ENCODE assay signal across 1 cellular context in the genomic region with DNA sequence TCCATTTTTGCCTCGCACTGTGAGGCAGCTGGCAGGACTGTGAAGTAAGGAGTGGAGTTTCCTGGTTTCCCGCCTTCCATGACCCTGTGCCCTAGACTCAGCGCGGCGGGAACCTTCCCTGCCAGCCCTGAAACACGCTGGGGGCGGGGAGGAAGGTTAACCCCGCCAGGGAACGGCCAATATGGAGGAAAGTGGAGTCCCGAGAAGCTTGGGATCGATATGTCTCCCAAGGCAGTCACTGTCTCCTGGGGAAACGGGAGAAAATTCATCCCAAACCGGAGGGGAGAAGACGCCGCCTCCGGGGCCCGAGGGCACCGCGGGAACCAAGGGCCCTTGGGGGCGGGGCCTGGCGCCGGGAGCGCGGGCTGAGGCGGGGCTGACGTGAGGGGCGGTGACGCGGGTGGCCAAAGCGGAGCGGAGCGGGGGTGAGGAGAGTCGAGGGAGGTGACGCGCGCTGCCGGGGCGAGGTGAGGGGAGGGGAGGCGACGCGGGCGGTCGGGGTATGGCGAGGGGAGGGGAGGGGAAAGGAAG.
TF ChIP-seq lines count a peak whose summit lies in the region.

A gene with protein sequence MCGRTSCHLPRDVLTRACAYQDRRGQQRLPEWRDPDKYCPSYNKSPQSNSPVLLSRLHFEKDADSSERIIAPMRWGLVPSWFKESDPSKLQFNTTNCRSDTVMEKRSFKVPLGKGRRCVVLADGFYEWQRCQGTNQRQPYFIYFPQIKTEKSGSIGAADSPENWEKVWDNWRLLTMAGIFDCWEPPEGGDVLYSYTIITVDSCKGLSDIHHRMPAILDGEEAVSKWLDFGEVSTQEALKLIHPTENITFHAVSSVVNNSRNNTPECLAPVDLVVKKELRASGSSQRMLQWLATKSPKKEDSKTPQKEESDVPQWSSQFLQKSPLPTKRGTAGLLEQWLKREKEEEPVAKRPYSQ (plus strand): TSS at position 432 of the 531 bp plus-strand sequence. CDS start 863 bp downstream, outside the sequence.

TF ChIP-seq in HepG2, 621 proteins besides CTCF, POLR2A, EP300 and RAD21 (continued from another document and continues in another):
- TF ChIP-seq, protein P1, sequence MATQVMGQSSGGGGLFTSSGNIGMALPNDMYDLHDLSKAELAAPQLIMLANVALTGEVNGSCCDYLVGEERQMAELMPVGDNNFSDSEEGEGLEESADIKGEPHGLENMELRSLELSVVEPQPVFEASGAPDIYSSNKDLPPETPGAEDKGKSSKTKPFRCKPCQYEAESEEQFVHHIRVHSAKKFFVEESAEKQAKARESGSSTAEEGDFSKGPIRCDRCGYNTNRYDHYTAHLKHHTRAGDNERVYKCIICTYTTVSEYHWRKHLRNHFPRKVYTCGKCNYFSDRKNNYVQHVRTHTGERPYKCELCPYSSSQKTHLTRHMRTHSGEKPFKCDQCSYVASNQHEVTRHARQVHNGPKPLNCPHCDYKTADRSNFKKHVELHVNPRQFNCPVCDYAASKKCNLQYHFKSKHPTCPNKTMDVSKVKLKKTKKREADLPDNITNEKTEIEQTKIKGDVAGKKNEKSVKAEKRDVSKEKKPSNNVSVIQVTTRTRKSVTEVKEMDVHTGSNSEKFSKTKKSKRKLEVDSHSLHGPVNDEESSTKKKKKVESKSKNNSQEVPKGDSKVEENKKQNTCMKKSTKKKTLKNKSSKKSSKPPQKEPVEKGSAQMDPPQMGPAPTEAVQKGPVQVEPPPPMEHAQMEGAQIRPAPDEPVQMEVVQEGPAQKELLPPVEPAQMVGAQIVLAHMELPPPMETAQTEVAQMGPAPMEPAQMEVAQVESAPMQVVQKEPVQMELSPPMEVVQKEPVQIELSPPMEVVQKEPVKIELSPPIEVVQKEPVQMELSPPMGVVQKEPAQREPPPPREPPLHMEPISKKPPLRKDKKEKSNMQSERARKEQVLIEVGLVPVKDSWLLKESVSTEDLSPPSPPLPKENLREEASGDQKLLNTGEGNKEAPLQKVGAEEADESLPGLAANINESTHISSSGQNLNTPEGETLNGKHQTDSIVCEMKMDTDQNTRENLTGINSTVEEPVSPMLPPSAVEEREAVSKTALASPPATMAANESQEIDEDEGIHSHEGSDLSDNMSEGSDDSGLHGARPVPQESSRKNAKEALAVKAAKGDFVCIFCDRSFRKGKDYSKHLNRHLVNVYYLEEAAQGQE (IDR thresholded peaks at IDR 0.05; ENCODE audit: borderline replicate concordance in 1 of 2, low read depth in 1 of 2, low read length in 2 of 2), result no peak
- TF ChIP-seq ZNF256 (CRISPR knock-in tag; conservative IDR thresholded peaks at IDR 0.05) (no peak), KLF11 (CRISPR knock-in tag; IDR thresholded peaks at IDR 0.05) (no peak), PAX8 (CRISPR knock-in tag; IDR thresholded peaks at IDR 0.05; ENCODE audit: borderline replicate concordance) (no peak), ZNF333 (CRISPR knock-in tag; IDR thresholded peaks at IDR 0.05; ENCODE audit: borderline replicate concordance) (no peak), ZNF777 (CRISPR knock-in tag; IDR thresholded peaks at IDR 0.05) (no peak), ZNF841 (CRISPR knock-in tag; IDR thresholded peaks at IDR 0.05; ENCODE audit: borderline replicate concordance) (no peak), ZNF614 (CRISPR knock-in tag; IDR thresholded peaks at IDR 0.05; ENCODE audit: borderline replicate concordance) (no peak; the same call in 1 of the 2 replicates), HES4 (CRISPR knock-in tag; IDR thresholded peaks at IDR 0.05; ENCODE audit: borderline replicate concordance) (no peak), GLI4 (CRISPR knock-in tag; IDR thresholded peaks at IDR 0.05; ENCODE audit: borderline replicate concordance) (no peak), FOXK2 (IDR thresholded peaks at IDR 0.05) (no peak), GZF1 (CRISPR knock-in tag; IDR thresholded peaks at IDR 0.05) (no peak), KLF15 (CRISPR knock-in tag; IDR thresholded peaks at IDR 0.05; ENCODE audit: borderline replicate concordance) (no peak), ZNF44 (CRISPR knock-in tag; IDR thresholded peaks at IDR 0.05) (no peak), ZSCAN29 (CRISPR knock-in tag; conservative IDR thresholded peaks at IDR 0.05) (peak; percentile 41; the same call in 1 of the 2 replicates), SP4 (CRISPR knock-in tag; IDR thresholded peaks at IDR 0.05) (0 out of 2 replicates have a peak, but pooled peaks have one; percentile 31), ZNF891 (CRISPR knock-in tag; IDR thresholded peaks at IDR 0.05) (peak; percentile 44; the same call in 1 of the 2 replicates), ZNF652 (CRISPR knock-in tag; IDR thresholded peaks at IDR 0.05; ENCODE audit: borderline replicate concordance, low read depth) (peak; percentile 24; the same call in 1 of the 2 replicates), NR2F6 (IDR thresholded peaks at IDR 0.05) (peak; percentile 59; the same call in 1 of the 2 replicates), NR2F6 (CRISPR knock-in tag; IDR thresholded peaks at IDR 0.05) (no peak), XRCC5 (optimal IDR thresholded peaks at IDR 0.05; ENCODE audit: low read length) (no peak), AHR (CRISPR knock-in tag; IDR thresholded peaks at IDR 0.05) (no peak), ZSCAN20 (CRISPR knock-in tag; IDR thresholded peaks at IDR 0.05; ENCODE audit: borderline replicate concordance) (no peak), ZC3H4 (CRISPR knock-in tag; IDR thresholded peaks at IDR 0.05; ENCODE audit: borderline replicate concordance) (no peak), SIX4 (CRISPR knock-in tag; IDR thresholded peaks at IDR 0.05) (no peak), SETDB1 (CRISPR knock-in tag; IDR thresholded peaks at IDR 0.05; ENCODE audit: borderline replicate concordance) (no peak)
- TF ChIP-seq, protein P2, sequence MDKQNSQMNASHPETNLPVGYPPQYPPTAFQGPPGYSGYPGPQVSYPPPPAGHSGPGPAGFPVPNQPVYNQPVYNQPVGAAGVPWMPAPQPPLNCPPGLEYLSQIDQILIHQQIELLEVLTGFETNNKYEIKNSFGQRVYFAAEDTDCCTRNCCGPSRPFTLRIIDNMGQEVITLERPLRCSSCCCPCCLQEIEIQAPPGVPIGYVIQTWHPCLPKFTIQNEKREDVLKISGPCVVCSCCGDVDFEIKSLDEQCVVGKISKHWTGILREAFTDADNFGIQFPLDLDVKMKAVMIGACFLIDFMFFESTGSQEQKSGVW (CRISPR knock-in tag; IDR thresholded peaks at IDR 0.05; ENCODE audit: borderline replicate concordance), result no peak
- TF ChIP-seq, protein P3, sequence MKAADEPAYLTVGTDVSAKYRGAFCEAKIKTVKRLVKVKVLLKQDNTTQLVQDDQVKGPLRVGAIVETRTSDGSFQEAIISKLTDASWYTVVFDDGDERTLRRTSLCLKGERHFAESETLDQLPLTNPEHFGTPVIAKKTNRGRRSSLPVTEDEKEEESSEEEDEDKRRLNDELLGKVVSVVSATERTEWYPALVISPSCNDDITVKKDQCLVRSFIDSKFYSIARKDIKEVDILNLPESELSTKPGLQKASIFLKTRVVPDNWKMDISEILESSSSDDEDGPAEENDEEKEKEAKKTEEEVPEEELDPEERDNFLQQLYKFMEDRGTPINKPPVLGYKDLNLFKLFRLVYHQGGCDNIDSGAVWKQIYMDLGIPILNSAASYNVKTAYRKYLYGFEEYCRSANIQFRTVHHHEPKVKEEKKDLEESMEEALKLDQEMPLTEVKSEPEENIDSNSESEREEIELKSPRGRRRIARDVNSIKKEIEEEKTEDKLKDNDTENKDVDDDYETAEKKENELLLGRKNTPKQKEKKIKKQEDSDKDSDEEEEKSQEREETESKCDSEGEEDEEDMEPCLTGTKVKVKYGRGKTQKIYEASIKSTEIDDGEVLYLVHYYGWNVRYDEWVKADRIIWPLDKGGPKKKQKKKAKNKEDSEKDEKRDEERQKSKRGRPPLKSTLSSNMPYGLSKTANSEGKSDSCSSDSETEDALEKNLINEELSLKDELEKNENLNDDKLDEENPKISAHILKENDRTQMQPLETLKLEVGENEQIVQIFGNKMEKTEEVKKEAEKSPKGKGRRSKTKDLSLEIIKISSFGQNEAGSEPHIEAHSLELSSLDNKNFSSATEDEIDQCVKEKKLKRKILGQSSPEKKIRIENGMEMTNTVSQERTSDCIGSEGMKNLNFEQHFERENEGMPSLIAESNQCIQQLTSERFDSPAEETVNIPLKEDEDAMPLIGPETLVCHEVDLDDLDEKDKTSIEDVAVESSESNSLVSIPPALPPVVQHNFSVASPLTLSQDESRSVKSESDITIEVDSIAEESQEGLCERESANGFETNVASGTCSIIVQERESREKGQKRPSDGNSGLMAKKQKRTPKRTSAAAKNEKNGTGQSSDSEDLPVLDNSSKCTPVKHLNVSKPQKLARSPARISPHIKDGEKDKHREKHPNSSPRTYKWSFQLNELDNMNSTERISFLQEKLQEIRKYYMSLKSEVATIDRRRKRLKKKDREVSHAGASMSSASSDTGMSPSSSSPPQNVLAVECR (CRISPR knock-in tag; IDR thresholded peaks at IDR 0.05; ENCODE audit: borderline replicate concordance), result no peak
- TF ChIP-seq, protein P4, sequence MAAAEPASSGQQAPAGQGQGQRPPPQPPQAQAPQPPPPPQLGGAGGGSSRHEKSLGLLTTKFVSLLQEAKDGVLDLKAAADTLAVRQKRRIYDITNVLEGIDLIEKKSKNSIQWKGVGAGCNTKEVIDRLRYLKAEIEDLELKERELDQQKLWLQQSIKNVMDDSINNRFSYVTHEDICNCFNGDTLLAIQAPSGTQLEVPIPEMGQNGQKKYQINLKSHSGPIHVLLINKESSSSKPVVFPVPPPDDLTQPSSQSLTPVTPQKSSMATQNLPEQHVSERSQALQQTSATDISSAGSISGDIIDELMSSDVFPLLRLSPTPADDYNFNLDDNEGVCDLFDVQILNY (CRISPR knock-in tag; conservative IDR thresholded peaks at IDR 0.05), result peak; percentile 82
- TF ChIP-seq, protein P5, sequence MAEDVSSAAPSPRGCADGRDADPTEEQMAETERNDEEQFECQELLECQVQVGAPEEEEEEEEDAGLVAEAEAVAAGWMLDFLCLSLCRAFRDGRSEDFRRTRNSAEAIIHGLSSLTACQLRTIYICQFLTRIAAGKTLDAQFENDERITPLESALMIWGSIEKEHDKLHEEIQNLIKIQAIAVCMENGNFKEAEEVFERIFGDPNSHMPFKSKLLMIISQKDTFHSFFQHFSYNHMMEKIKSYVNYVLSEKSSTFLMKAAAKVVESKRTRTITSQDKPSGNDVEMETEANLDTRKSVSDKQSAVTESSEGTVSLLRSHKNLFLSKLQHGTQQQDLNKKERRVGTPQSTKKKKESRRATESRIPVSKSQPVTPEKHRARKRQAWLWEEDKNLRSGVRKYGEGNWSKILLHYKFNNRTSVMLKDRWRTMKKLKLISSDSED (CRISPR knock-in tag; IDR thresholded peaks at IDR 0.05), result no peak
- TF ChIP-seq, protein P6, sequence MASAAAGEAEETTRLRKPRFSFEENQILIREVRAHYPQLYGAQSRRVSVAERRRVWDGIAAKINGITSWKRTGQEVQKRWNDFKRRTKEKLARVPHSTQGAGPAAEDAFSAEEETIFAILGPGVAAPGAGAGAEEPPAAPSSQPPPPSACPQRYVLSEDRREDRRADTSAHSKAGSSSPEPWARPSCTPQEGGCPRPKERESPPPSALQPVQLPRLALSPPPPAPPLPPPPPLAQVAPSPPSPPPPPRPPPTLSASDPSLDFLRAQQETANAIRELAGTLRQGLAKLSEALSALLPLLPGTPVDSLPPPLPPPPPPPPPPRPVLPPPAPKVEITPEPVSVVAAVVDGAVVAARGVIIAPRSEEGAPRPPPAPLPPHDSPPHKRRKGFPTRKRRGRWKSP (CRISPR knock-in tag; IDR thresholded peaks at IDR 0.05), result 0 out of 2 replicates have a peak, but pooled peaks have one; percentile 33
- TF ChIP-seq, protein P7, sequence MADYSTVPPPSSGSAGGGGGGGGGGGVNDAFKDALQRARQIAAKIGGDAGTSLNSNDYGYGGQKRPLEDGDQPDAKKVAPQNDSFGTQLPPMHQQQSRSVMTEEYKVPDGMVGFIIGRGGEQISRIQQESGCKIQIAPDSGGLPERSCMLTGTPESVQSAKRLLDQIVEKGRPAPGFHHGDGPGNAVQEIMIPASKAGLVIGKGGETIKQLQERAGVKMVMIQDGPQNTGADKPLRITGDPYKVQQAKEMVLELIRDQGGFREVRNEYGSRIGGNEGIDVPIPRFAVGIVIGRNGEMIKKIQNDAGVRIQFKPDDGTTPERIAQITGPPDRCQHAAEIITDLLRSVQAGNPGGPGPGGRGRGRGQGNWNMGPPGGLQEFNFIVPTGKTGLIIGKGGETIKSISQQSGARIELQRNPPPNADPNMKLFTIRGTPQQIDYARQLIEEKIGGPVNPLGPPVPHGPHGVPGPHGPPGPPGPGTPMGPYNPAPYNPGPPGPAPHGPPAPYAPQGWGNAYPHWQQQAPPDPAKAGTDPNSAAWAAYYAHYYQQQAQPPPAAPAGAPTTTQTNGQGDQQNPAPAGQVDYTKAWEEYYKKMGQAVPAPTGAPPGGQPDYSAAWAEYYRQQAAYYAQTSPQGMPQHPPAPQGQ (CRISPR knock-in tag; IDR thresholded peaks at IDR 0.05; ENCODE audit: borderline replicate concordance), result no peak
- TF ChIP-seq, protein P8, sequence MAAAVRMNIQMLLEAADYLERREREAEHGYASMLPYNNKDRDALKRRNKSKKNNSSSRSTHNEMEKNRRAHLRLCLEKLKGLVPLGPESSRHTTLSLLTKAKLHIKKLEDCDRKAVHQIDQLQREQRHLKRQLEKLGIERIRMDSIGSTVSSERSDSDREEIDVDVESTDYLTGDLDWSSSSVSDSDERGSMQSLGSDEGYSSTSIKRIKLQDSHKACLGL (CRISPR knock-in tag; IDR thresholded peaks at IDR 0.05), result no peak
